In the genomic region with DNA sequence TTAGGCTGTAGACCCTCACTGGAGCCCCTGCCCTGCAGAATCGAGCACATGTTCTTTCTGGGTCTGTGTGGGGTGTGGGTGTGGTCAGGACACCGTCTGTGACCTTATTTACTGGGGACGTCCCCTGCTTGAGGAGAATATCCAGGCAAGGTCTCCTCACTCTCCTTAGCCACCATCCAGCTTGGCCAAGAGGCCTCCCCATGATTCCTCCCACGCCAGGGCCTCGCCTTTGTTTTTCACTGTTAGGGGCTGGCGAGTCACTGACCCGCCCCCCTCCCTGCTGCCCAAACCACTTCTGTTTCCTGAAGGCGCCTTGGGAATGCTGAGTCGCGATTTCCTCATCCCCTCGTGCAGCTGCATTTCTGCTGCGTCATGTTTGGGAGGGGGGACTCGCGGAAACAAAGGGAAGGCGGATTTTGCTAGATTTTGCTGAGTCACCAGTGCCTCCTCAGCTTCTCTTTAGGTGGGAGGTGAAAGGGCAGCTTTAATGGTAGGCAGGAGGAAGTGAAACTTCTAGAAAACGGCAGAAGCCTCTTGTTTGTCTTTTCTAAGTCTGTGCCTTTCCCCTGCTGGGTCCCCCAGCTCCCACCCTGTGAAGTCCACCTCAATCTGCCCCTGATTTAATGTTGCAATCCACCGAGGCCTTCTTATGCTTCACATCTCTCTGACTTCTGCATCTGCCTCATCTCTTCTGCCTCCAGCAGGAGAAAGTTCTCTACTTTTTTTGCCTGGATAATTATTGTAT, we compare ENCODE assay signal across 1 cellular context.
TF ChIP-seq lines count a peak whose summit lies in the region.

No MANE protein-coding gene starts in this region.

TF ChIP-seq in HepG2, 621 proteins besides CTCF, POLR2A, EP300 and RAD21 (continued from another document and continues in another):
- TF ChIP-seq, protein P1, sequence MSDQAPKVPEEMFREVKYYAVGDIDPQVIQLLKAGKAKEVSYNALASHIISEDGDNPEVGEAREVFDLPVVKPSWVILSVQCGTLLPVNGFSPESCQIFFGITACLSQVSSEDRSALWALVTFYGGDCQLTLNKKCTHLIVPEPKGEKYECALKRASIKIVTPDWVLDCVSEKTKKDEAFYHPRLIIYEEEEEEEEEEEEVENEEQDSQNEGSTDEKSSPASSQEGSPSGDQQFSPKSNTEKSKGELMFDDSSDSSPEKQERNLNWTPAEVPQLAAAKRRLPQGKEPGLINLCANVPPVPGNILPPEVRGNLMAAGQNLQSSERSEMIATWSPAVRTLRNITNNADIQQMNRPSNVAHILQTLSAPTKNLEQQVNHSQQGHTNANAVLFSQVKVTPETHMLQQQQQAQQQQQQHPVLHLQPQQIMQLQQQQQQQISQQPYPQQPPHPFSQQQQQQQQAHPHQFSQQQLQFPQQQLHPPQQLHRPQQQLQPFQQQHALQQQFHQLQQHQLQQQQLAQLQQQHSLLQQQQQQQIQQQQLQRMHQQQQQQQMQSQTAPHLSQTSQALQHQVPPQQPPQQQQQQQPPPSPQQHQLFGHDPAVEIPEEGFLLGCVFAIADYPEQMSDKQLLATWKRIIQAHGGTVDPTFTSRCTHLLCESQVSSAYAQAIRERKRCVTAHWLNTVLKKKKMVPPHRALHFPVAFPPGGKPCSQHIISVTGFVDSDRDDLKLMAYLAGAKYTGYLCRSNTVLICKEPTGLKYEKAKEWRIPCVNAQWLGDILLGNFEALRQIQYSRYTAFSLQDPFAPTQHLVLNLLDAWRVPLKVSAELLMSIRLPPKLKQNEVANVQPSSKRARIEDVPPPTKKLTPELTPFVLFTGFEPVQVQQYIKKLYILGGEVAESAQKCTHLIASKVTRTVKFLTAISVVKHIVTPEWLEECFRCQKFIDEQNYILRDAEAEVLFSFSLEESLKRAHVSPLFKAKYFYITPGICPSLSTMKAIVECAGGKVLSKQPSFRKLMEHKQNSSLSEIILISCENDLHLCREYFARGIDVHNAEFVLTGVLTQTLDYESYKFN (CRISPR knock-in tag; conservative IDR thresholded peaks at IDR 0.05), result peak; percentile 76
- TF ChIP-seq, protein P2, sequence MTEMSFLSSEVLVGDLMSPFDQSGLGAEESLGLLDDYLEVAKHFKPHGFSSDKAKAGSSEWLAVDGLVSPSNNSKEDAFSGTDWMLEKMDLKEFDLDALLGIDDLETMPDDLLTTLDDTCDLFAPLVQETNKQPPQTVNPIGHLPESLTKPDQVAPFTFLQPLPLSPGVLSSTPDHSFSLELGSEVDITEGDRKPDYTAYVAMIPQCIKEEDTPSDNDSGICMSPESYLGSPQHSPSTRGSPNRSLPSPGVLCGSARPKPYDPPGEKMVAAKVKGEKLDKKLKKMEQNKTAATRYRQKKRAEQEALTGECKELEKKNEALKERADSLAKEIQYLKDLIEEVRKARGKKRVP (CRISPR knock-in tag; IDR thresholded peaks at IDR 0.05), result peak in 1 of 2 experiments; percentile 81; a peak in 2 of 4 replicates
- TF ChIP-seq MATR3 (CRISPR knock-in tag; IDR thresholded peaks at IDR 0.05) (no peak), YY1 (IDR thresholded peaks at IDR 0.05; ENCODE audit: insufficient read depth, insufficient replicate concordance, low read depth, low read length) (peak; percentile 40), TGIF2 (CRISPR knock-in tag; IDR thresholded peaks at IDR 0.05) (peak; percentile 85), SP4 (CRISPR knock-in tag; IDR thresholded peaks at IDR 0.05) (peak; percentile 67; the same call in 1 of the 2 replicates), PPARG (CRISPR knock-in tag; conservative IDR thresholded peaks at IDR 0.05) (peak; percentile 95), ZSCAN25 (CRISPR knock-in tag; IDR thresholded peaks at IDR 0.05) (no peak), RARA (CRISPR knock-in tag; IDR thresholded peaks at IDR 0.05) (peak; percentile 88), GPN1 (CRISPR knock-in tag; IDR thresholded peaks at IDR 0.05; ENCODE audit: borderline replicate concordance) (no peak), ZKSCAN1 (IDR thresholded peaks at IDR 0.05; ENCODE audit: low read length) (no peak), ZNF274 (CRISPR knock-in tag; IDR thresholded peaks at IDR 0.05) (no peak), SATB2 (CRISPR knock-in tag; IDR thresholded peaks at IDR 0.05) (no peak), POLR2AphosphoS5 (IDR thresholded peaks at IDR 0.05; ENCODE audit: low read depth, low read length) (no peak), ZBTB21 (CRISPR knock-in tag; IDR thresholded peaks at IDR 0.05) (0 out of 2 replicates have a peak, but pooled peaks have one; percentile 29), TCF12 (IDR thresholded peaks at IDR 0.05) (no peak), TCF12 (CRISPR knock-in tag; IDR thresholded peaks at IDR 0.05) (0 out of 2 replicates have a peak, but pooled peaks have one; percentile 48)
- TF ChIP-seq, protein P3, sequence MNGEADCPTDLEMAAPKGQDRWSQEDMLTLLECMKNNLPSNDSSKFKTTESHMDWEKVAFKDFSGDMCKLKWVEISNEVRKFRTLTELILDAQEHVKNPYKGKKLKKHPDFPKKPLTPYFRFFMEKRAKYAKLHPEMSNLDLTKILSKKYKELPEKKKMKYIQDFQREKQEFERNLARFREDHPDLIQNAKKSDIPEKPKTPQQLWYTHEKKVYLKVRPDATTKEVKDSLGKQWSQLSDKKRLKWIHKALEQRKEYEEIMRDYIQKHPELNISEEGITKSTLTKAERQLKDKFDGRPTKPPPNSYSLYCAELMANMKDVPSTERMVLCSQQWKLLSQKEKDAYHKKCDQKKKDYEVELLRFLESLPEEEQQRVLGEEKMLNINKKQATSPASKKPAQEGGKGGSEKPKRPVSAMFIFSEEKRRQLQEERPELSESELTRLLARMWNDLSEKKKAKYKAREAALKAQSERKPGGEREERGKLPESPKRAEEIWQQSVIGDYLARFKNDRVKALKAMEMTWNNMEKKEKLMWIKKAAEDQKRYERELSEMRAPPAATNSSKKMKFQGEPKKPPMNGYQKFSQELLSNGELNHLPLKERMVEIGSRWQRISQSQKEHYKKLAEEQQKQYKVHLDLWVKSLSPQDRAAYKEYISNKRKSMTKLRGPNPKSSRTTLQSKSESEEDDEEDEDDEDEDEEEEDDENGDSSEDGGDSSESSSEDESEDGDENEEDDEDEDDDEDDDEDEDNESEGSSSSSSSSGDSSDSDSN (CRISPR knock-in tag; IDR thresholded peaks at IDR 0.05), result peak; percentile 34; the same call in 1 of the 2 replicates
- TF ChIP-seq, protein P4, sequence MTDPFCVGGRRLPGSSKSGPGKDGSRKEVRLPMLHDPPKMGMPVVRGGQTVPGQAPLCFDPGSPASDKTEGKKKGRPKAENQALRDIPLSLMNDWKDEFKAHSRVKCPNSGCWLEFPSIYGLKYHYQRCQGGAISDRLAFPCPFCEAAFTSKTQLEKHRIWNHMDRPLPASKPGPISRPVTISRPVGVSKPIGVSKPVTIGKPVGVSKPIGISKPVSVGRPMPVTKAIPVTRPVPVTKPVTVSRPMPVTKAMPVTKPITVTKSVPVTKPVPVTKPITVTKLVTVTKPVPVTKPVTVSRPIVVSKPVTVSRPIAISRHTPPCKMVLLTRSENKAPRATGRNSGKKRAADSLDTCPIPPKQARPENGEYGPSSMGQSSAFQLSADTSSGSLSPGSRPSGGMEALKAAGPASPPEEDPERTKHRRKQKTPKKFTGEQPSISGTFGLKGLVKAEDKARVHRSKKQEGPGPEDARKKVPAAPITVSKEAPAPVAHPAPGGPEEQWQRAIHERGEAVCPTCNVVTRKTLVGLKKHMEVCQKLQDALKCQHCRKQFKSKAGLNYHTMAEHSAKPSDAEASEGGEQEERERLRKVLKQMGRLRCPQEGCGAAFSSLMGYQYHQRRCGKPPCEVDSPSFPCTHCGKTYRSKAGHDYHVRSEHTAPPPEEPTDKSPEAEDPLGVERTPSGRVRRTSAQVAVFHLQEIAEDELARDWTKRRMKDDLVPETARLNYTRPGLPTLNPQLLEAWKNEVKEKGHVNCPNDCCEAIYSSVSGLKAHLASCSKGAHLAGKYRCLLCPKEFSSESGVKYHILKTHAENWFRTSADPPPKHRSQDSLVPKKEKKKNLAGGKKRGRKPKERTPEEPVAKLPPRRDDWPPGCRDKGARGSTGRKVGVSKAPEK (CRISPR knock-in tag; IDR thresholded peaks at IDR 0.05; ENCODE audit: borderline replicate concordance), result 0 out of 2 replicates have a peak, but pooled peaks have one; percentile 9
- TF ChIP-seq, protein P5, sequence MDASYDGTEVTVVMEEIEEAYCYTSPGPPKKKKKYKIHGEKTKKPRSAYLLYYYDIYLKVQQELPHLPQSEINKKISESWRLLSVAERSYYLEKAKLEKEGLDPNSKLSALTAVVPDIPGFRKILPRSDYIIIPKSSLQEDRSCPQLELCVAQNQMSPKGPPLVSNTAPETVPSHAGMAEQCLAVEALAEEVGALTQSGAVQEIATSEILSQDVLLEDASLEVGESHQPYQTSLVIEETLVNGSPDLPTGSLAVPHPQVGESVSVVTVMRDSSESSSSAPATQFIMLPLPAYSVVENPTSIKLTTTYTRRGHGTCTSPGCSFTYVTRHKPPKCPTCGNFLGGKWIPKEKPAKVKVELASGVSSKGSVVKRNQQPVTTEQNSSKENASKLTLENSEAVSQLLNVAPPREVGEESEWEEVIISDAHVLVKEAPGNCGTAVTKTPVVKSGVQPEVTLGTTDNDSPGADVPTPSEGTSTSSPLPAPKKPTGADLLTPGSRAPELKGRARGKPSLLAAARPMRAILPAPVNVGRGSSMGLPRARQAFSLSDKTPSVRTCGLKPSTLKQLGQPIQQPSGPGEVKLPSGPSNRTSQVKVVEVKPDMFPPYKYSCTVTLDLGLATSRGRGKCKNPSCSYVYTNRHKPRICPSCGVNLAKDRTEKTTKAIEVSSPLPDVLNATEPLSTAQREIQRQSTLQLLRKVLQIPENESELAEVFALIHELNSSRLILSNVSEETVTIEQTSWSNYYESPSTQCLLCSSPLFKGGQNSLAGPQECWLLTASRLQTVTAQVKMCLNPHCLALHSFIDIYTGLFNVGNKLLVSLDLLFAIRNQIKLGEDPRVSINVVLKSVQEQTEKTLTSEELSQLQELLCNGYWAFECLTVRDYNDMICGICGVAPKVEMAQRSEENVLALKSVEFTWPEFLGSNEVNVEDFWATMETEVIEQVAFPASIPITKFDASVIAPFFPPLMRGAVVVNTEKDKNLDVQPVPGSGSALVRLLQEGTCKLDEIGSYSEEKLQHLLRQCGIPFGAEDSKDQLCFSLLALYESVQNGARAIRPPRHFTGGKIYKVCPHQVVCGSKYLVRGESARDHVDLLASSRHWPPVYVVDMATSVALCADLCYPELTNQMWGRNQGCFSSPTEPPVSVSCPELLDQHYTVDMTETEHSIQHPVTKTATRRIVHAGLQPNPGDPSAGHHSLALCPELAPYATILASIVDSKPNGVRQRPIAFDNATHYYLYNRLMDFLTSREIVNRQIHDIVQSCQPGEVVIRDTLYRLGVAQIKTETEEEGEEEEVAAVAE (CRISPR knock-in tag; IDR thresholded peaks at IDR 0.05; ENCODE audit: borderline replicate concordance), result peak; percentile 73; the same call in 1 of the 2 replicates
- TF ChIP-seq, protein P6, sequence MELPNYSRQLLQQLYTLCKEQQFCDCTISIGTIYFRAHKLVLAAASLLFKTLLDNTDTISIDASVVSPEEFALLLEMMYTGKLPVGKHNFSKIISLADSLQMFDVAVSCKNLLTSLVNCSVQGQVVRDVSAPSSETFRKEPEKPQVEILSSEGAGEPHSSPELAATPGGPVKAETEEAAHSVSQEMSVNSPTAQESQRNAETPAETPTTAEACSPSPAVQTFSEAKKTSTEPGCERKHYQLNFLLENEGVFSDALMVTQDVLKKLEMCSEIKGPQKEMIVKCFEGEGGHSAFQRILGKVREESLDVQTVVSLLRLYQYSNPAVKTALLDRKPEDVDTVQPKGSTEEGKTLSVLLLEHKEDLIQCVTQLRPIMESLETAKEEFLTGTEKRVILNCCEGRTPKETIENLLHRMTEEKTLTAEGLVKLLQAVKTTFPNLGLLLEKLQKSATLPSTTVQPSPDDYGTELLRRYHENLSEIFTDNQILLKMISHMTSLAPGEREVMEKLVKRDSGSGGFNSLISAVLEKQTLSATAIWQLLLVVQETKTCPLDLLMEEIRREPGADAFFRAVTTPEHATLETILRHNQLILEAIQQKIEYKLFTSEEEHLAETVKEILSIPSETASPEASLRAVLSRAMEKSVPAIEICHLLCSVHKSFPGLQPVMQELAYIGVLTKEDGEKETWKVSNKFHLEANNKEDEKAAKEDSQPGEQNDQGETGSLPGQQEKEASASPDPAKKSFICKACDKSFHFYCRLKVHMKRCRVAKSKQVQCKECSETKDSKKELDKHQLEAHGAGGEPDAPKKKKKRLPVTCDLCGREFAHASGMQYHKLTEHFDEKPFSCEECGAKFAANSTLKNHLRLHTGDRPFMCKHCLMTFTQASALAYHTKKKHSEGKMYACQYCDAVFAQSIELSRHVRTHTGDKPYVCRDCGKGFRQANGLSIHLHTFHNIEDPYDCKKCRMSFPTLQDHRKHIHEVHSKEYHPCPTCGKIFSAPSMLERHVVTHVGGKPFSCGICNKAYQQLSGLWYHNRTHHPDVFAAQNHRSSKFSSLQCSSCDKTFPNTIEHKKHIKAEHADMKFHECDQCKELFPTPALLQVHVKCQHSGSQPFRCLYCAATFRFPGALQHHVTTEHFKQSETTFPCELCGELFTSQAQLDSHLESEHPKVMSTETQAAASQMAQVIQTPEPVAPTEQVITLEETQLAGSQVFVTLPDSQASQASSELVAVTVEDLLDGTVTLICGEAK (IDR thresholded peaks at IDR 0.05), result no peak
- TF ChIP-seq, protein P6 (CRISPR knock-in tag; IDR thresholded peaks at IDR 0.05), result no peak; the same call in 1 of the 2 replicates
